1 cellular context compared by ENCODE assay signal in genomic region chr6:3009930-3010329, GRCh38.
TF ChIP-seq lines count a peak whose summit lies in the region.

No MANE protein-coding gene starts in this region.

TF ChIP-seq in GM23338, 12 proteins besides CTCF, POLR2A, EP300 and RAD21 (continued from another document):
- no peak for TF ChIP-seq ZNF462 (CRISPR knock-in tag; IDR thresholded peaks at IDR 0.05)
